ENCODE assay signal across 6 cellular contexts in genomic region chr20:35785541-35785940, GRCh38. TPM values are rescaled to one million over a fixed set of nuclear protein-coding genes. Genes with fewer than 3 reads are reported as not detected.
A peak's percentile ranks its signal among the peaks of the same experiment; 100 is the strongest.
DNase-seq lines count a peak whose midpoint lies in the region; TF ChIP-seq lines count a peak whose summit lies in the region.
"Not testable (repeated sequence)": the region's sequence is repeated elsewhere in the genome, so short reads cannot be mapped to it uniquely, and the experiment has no call there.

No MANE protein-coding gene starts in this region.

- not testable (repeated sequence) for H2BK5ac ChIP-seq in trophoblast cell (ENCODE audit: low read depth, low read length, poor library complexity)

- H3K23ac ChIP-seq in trophoblast cell (ENCODE audit: low read length), result not testable (repeated sequence)

- H2BK120ac ChIP-seq in trophoblast cell (ENCODE audit: insufficient read depth, low read length, poor library complexity), result not testable (repeated sequence)

- not testable (repeated sequence) for H3K79me2 ChIP-seq in trophoblast cell (ENCODE audit: control insufficient read depth, insufficient read depth, low read length, poor library complexity)

- CTCF ChIA-PET in Caco-2 (lab: Charles Lee), result interaction anchor here (1.0 kb wide), 1 partner anchor 44 kb away, joined by 7 read pairs; the partner anchor contains the start of gene RBM39

- TF ChIP-seq CTCF in Caco-2 (IDR thresholded peaks at IDR 0.05; ENCODE audit: insufficient read depth in 1 of 2, low read depth in 1 of 2, low read length in 1 of 2, severe bottlenecking in 1 of 2, unreplicated experiment in 1 of 2); spleen (IDR thresholded peaks at IDR 0.05 in 8 of 11, conservative IDR thresholded peaks at IDR 0.05 in 3 of 11): not testable (repeated sequence)

- H3K36me3 ChIP-seq in Caco-2 (ENCODE audit: control insufficient read depth, insufficient read depth, low read length); trophoblast cell (ENCODE audit: control insufficient read depth in 1 of 2, insufficient read depth in 2 of 2, low read length in 2 of 2): not testable (repeated sequence)
- H3K36me3 ChIP-seq in spleen, result peaks cover 0 to 95% (median 21%) of the 10 kb centered on the region in 6 donors

- H2BK12ac ChIP-seq in trophoblast cell (ENCODE audit: low read length), result not testable (repeated sequence)

- not testable (repeated sequence) for H3K27me3 Mint-ChIP-seq in Caco-2 (ENCODE audit: insufficient read depth, unreplicated experiment)

- TF ChIP-seq POLR2A in spleen (IDR thresholded peaks at IDR 0.05), result not testable (repeated sequence)

- not testable (repeated sequence) for H3K79me1 ChIP-seq in trophoblast cell (ENCODE audit: low read length)

- peak overlapping the region; percentile 6 for H3K27ac Mint-ChIP-seq in Caco-2 (ENCODE audit: unreplicated experiment)

- H3K36me3 Mint-ChIP-seq in Caco-2 (ENCODE audit: insufficient read depth, unreplicated experiment), result peaks cover 98% of the 10 kb centered on the region

- H3K14ac ChIP-seq in trophoblast cell (ENCODE audit: low read length), result not testable (repeated sequence)

- BruUV-seq in Caco-2 (replicated peaks; lab: Mats Ljungman, UMichigan), result not testable (repeated sequence)

- H3K9ac ChIP-seq in trophoblast cell (ENCODE audit: low read length), result not testable (repeated sequence)

- not testable (repeated sequence) for H3K4me3 ChIP-seq in Caco-2 (ENCODE audit: low read depth, low read length); trophoblast cell (ENCODE audit: low read depth, low read length); spleen

- H4K91ac ChIP-seq in trophoblast cell (ENCODE audit: low read depth, low read length), result not testable (repeated sequence)

- H3K27ac ChIP-seq in trophoblast cell (ENCODE audit: low read depth, low read length); spleen: not testable (repeated sequence)

- not testable (repeated sequence) for H4K12ac ChIP-seq in trophoblast cell (ENCODE audit: low read depth, low read length)

- not testable (repeated sequence) for DNase-seq in Caco-2
- peak; percentile 18 for DNase-seq in EH (ENCODE audit: low read depth)
- peak; percentile 4 for DNase-seq in dedifferentiated amniotic fluid mesenchymal stem cell (ENCODE audit: extremely low spot score)
- DNase-seq in trophoblast cell, result peak; percentile 66 to 86
- peak; percentile 13 for DNase-seq in posterior vena cava (ENCODE audit: low spot score)
- peak; percentile 6 for DNase-seq in spleen

- intact Hi-C loops in Caco-2 (cut with micrococcal nuclease; ENCODE audit: unreplicated experiment); posterior vena cava (cut with DNase I); spleen (cut with DNase I; ENCODE audit: low total_unique reads): not testable (repeated sequence)

- WGBS in trophoblast cell (ENCODE audit: extremely low coverage, insufficient coverage, insufficient read length), result no CpG with 5 or more reads among the region's 4 CpGs
- 94 to 97% (median 95%) methylated on average over 4 of the region's 4 CpGs for WGBS in spleen, 5 donors

- POLR2A ChIA-PET in Caco-2 (lab: Charles Lee), result interaction anchor here (1.6 kb wide), 1 partner anchor 43 kb away, joined by 20 read pairs; the partner anchor contains the start of gene RBM39

- H2AFZ ChIP-seq in trophoblast cell (ENCODE audit: insufficient read depth, low read length, poor library complexity), result not testable (repeated sequence)

- not testable (repeated sequence) for H3K9me3 ChIP-seq in Caco-2; trophoblast cell (ENCODE audit: insufficient read depth, low read depth, low read length); spleen

- not testable (repeated sequence) for H3K4me1 ChIP-seq in Caco-2; trophoblast cell (ENCODE audit: control insufficient read depth in 1 of 2, insufficient read depth in 2 of 2, low read length in 2 of 2)
- H3K4me1 ChIP-seq in spleen, result peaks cover 0 to 59% (median 5%) of the 10 kb centered on the region in 6 donors

- H3K4me3 Mint-ChIP-seq in Caco-2 (ENCODE audit: unreplicated experiment), result not testable (repeated sequence)

- not testable (repeated sequence) for H4K8ac ChIP-seq in trophoblast cell (ENCODE audit: low read depth, low read length)

- not testable (repeated sequence) for H3K27me3 ChIP-seq in Caco-2 (replicated peaks; ENCODE audit: control insufficient read depth, insufficient read depth, low read length); trophoblast cell (ENCODE audit: insufficient read depth, low read length); spleen (replicated peaks in 1 of 7)

- not testable (repeated sequence) for H2AK5ac ChIP-seq in trophoblast cell (ENCODE audit: low read length)

- not testable (repeated sequence) for H3K4me2 ChIP-seq in trophoblast cell (ENCODE audit: low read length)

- not testable (repeated sequence) for H3K18ac ChIP-seq in trophoblast cell (ENCODE audit: low read length)

- not testable (repeated sequence) for H3K4me1 Mint-ChIP-seq in Caco-2 (ENCODE audit: low read depth, unreplicated experiment)

- not testable (repeated sequence) for H3K4ac ChIP-seq in trophoblast cell (ENCODE audit: low read depth, low read length)

- H3K9me3 Mint-ChIP-seq in Caco-2 (ENCODE audit: unreplicated experiment), result not testable (repeated sequence)

RNA-seq across cellular contexts. Expression of gene PHF20, which starts 13.7 kb away (rescaled TPM):
- total RNA-seq in Caco-2 (2022) (101 and 109 TPM in 2 replicates), posterior vena cava (10 to 100 TPM; 55.2 to 59.6 TPM), spleen (10 to 100 TPM; 49.9 to 89.9 (median 69.4) TPM)
- 20.3 and 21.4 TPM in 2 replicates for polyA plus RNA-seq in trophoblast cell (2013)
- 10 to 100 TPM; 40.0 to 49.3 (median 45.3) TPM for polyA plus RNA-seq in spleen

RNA-seq across cellular contexts. Expression of gene RBM39, which starts 43.5 kb away (rescaled TPM):
- total RNA-seq in Caco-2 (2022) (750 and 777 TPM in 2 replicates), posterior vena cava (100 to 1,000 TPM; 210 to 217 TPM), spleen (100 to 1,000 TPM; 386 to 649 (median 405) TPM)
- 228 and 229 TPM in 2 replicates for polyA plus RNA-seq in trophoblast cell (2013)
- polyA plus RNA-seq in spleen, result 100 to 1,000 TPM; 287 to 638 (median 423) TPM
